1 cellular context compared by ENCODE assay signal in genomic region chr11:114848027-114848426, GRCh38.
TF ChIP-seq lines count a peak whose summit lies in the region.

No MANE protein-coding gene starts in this region.

TF ChIP-seq in GM23338, 12 proteins besides CTCF, POLR2A, EP300 and RAD21 (continued from another document):
- TF ChIP-seq, protein P1, sequence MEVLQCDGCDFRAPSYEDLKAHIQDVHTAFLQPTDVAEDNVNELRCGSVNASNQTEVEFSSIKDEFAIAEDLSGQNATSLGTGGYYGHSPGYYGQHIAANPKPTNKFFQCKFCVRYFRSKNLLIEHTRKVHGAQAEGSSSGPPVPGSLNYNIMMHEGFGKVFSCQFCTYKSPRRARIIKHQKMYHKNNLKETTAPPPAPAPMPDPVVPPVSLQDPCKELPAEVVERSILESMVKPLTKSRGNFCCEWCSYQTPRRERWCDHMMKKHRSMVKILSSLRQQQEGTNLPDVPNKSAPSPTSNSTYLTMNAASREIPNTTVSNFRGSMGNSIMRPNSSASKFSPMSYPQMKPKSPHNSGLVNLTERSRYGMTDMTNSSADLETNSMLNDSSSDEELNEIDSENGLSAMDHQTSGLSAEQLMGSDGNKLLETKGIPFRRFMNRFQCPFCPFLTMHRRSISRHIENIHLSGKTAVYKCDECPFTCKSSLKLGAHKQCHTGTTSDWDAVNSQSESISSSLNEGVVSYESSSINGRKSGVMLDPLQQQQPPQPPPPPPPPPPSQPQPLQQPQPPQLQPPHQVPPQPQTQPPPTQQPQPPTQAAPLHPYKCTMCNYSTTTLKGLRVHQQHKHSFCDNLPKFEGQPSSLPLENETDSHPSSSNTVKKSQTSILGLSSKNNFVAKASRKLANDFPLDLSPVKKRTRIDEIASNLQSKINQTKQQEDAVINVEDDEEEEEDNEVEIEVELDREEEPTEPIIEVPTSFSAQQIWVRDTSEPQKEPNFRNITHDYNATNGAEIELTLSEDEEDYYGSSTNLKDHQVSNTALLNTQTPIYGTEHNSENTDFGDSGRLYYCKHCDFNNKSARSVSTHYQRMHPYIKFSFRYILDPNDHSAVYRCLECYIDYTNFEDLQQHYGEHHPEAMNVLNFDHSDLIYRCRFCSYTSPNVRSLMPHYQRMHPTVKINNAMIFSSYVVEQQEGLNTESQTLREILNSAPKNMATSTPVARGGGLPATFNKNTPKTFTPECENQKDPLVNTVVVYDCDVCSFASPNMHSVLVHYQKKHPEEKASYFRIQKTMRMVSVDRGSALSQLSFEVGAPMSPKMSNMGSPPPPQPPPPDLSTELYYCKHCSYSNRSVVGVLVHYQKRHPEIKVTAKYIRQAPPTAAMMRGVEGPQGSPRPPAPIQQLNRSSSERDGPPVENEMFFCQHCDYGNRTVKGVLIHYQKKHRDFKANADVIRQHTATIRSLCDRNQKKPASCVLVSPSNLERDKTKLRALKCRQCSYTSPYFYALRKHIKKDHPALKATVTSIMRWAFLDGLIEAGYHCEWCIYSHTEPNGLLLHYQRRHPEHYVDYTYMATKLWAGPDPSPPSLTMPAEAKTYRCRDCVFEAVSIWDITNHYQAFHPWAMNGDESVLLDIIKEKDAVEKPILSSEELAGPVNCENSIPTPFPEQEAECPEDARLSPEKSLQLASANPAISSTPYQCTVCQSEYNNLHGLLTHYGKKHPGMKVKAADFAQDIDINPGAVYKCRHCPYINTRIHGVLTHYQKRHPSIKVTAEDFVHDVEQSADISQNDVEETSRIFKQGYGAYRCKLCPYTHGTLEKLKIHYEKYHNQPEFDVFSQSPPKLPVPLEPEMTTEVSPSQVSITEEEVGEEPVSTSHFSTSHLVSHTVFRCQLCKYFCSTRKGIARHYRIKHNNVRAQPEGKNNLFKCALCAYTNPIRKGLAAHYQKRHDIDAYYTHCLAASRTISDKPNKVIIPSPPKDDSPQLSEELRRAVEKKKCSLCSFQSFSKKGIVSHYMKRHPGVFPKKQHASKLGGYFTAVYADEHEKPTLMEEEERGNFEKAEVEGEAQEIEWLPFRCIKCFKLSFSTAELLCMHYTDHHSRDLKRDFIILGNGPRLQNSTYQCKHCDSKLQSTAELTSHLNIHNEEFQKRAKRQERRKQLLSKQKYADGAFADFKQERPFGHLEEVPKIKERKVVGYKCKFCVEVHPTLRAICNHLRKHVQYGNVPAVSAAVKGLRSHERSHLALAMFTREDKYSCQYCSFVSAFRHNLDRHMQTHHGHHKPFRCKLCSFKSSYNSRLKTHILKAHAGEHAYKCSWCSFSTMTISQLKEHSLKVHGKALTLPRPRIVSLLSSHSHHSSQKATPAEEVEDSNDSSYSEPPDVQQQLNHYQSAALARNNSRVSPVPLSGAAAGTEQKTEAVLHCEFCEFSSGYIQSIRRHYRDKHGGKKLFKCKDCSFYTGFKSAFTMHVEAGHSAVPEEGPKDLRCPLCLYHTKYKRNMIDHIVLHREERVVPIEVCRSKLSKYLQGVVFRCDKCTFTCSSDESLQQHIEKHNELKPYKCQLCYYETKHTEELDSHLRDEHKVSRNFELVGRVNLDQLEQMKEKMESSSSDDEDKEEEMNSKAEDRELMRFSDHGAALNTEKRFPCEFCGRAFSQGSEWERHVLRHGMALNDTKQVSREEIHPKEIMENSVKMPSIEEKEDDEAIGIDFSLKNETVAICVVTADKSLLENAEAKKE (CRISPR knock-in tag; IDR thresholded peaks at IDR 0.05) = no peak
- TF ChIP-seq EZH2 (IDR thresholded peaks at IDR 0.05; ENCODE audit: low read depth, unreplicated experiment) (no peak), STAT1 (IDR thresholded peaks at IDR 0.05; ENCODE audit: unreplicated experiment) (no peak), REST (IDR thresholded peaks at IDR 0.05; ENCODE audit: unreplicated experiment) (no peak), ZNF331 (CRISPR knock-in tag; IDR thresholded peaks at IDR 0.05; ENCODE audit: low read depth) (no peak), CREB1 (CRISPR knock-in tag; IDR thresholded peaks at IDR 0.05; ENCODE audit: low read depth) (no peak)
- TF ChIP-seq, protein P2, sequence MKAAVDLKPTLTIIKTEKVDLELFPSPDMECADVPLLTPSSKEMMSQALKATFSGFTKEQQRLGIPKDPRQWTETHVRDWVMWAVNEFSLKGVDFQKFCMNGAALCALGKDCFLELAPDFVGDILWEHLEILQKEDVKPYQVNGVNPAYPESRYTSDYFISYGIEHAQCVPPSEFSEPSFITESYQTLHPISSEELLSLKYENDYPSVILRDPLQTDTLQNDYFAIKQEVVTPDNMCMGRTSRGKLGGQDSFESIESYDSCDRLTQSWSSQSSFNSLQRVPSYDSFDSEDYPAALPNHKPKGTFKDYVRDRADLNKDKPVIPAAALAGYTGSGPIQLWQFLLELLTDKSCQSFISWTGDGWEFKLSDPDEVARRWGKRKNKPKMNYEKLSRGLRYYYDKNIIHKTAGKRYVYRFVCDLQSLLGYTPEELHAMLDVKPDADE (IDR thresholded peaks at IDR 0.05) = no peak
